1 cellular context compared by ENCODE assay signal in genomic region chr2:216108967-216109921, GRCh38.
TF ChIP-seq lines count a peak whose summit lies in the region.

TSS of gene XRCC5 (plus strand) at chr2:216109348. CDS start at chr2:216109437, 89 bp downstream.

TF ChIP-seq in IMR-90, 13 proteins besides CTCF, POLR2A, EP300 and RAD21 (continued from another document):
- TF ChIP-seq, protein P1, sequence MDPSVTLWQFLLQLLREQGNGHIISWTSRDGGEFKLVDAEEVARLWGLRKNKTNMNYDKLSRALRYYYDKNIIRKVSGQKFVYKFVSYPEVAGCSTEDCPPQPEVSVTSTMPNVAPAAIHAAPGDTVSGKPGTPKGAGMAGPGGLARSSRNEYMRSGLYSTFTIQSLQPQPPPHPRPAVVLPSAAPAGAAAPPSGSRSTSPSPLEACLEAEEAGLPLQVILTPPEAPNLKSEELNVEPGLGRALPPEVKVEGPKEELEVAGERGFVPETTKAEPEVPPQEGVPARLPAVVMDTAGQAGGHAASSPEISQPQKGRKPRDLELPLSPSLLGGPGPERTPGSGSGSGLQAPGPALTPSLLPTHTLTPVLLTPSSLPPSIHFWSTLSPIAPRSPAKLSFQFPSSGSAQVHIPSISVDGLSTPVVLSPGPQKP (IDR thresholded peaks at IDR 0.05; ENCODE audit: borderline replicate concordance, low read depth, low read length), result 0 out of 2 replicates have a peak, but pooled peaks have one; percentile 29
- TF ChIP-seq MAZ (IDR thresholded peaks at IDR 0.05; ENCODE audit: borderline replicate concordance, low read depth, low read length) (0 out of 2 replicates have a peak, but pooled peaks have one; percentile 38), NFE2L2 (IDR thresholded peaks at IDR 0.05; ENCODE audit: low read depth, low read length) (no peak), MXI1 (IDR thresholded peaks at IDR 0.05; ENCODE audit: borderline replicate concordance, low read depth, low read length) (peak; percentile 44; the same call in 1 of the 2 replicates)
